11 cellular contexts compared by ENCODE assay signal in genomic region chr9:111622626-111623025, GRCh38. TPM values are rescaled to one million over a fixed set of nuclear protein-coding genes. Genes with fewer than 3 reads are reported as not detected.
DNase-seq lines count a peak whose midpoint lies in the region; ATAC-seq and TF ChIP-seq lines count a peak whose summit lies in the region.
"Had no signal": no experiment of that assay in that cellular context is flagged by ENCODE, and none has a peak within 500 bp of the region (broad histone marks: within the 10 kb centered on the region; RNA-seq: fewer than 3 reads in every experiment).

No MANE protein-coding gene starts in this region.

- no peaks in the 10 kb centered on the region for H3K27me3 ChIP-seq in psoas muscle (ENCODE audit: insufficient read depth in 3 of 3, low read length in 2 of 3)

- H3K36me3 ChIP-seq in psoas muscle (ENCODE audit: insufficient read depth in 1 of 2, low read depth in 1 of 2), result no peaks in the 10 kb centered on the region

- no peak overlapping the region for H3K27ac ChIP-seq in psoas muscle
- H3K27ac ChIP-seq: KMS-11 had no signal

- DNase-seq in Daoy (ENCODE audit: low read depth) (peak; percentile 75), NCI-H460 (ENCODE audit: extremely low read depth, low read depth) (peak; percentile 78), fibroblast of mammary gland (ENCODE audit: low read depth) (peak; percentile 90), psoas muscle (peak; percentile 49), NCI-H82 (lab: John Stamatoyannopoulos, UW) (no peak), NCI-H748 treated with DMSO at 0.1 percent for 48 hours (lab: John Stamatoyannopoulos, UW) (no peak)
- no peak for DNase-seq in activated CD8-positive, alpha-beta memory T cell treated with anti-CD3 and anti-CD28 coated beads, Interleukin-2, amount 50 U/mL, for 4 hours
- no peak for DNase-seq in naive thymus-derived CD8-positive, alpha-beta T cell
- DNase-seq: GF-D8 had no signal

- H3K4me1 ChIP-seq in psoas muscle, result no peaks in the 10 kb centered on the region

- no peak overlapping the region for H3K4me3 Mint-ChIP-seq in naive thymus-derived CD8-positive, alpha-beta T cell

- H3K4me3 ChIP-seq in fibroblast of mammary gland (ENCODE audit: control insufficient read depth, low read depth, low read length), result no peak overlapping the region
- H3K4me3 ChIP-seq in psoas muscle, result no peak overlapping the region
- H3K4me3 ChIP-seq: smooth muscle cell had no signal

- intact Hi-C loops in psoas muscle (cut with DNase I), result no loop called here

- H3K36me3 Mint-ChIP-seq in naive thymus-derived CD8-positive, alpha-beta T cell, result no peaks in the 10 kb centered on the region

- 36 to 66% (median 47%) methylated on average over 3 of the region's 3 CpGs for WGBS in psoas muscle, 3 donors

- H3K9me3 Mint-ChIP-seq in naive thymus-derived CD8-positive, alpha-beta T cell, result no peaks in the 10 kb centered on the region

- no peaks in the 10 kb centered on the region for H3K9me3 ChIP-seq in psoas muscle

- POLR2A ChIA-PET in naive thymus-derived CD8-positive, alpha-beta T cell (lab: Charles Lee), result no interaction called here

- H3K27me3 Mint-ChIP-seq in naive thymus-derived CD8-positive, alpha-beta T cell, result peaks cover 5 to 16% (median 12%) of the 10 kb centered on the region in 5 donors

- TF ChIP-seq CTCF in fibroblast of mammary gland (conservative IDR thresholded peaks at IDR 0.05; ENCODE audit: control insufficient read depth, insufficient read depth, low read depth, low read length) (no peak), psoas muscle (IDR thresholded peaks at IDR 0.05) (no peak)

- H3K4me1 Mint-ChIP-seq in naive thymus-derived CD8-positive, alpha-beta T cell, result no peaks in the 10 kb centered on the region

- H3K27ac Mint-ChIP-seq in naive thymus-derived CD8-positive, alpha-beta T cell, result no peak overlapping the region

- ATAC-seq in psoas muscle, result peak; percentile 71 to 80 (median 76)
- ATAC-seq in naive thymus-derived CD8-positive, alpha-beta T cell, result no peak

RNA-seq across cellular contexts. Expression of gene DNAJC25, which starts 8.5 kb away (rescaled TPM):
- total RNA-seq in Daoy (2014; rRNA removed; shearing (Covaris generic)), result 19.5 and 22.5 TPM in 2 replicates
- total RNA-seq in NCI-H460 (2014; rRNA removed; shearing (Covaris generic)), result 10.5 and 12.0 TPM in 2 replicates
- 13.2 and 16.9 TPM in 2 replicates for polyA plus RNA-seq in NCI-H460 (2014; cell fraction: nucleus; rRNA removed)
- 1 to 10 TPM; 1.9 to 5.6 (median 4.5) TPM for total RNA-seq in psoas muscle
- 10 to 100 TPM in 2 of 3 donors, 1 to 10 TPM in 1; 7.4 to 20.1 (median 19.9) TPM for polyA plus RNA-seq in psoas muscle
- total RNA-seq in naive thymus-derived CD8-positive, alpha-beta T cell, result 1 to 10 TPM; 3.4 TPM
- 1 to 10 TPM; 1.1 to 2.4 (median 1.7) TPM for polyA plus RNA-seq in naive thymus-derived CD8-positive, alpha-beta T cell

RNA-seq across cellular contexts. Expression of gene PTGR1, which starts 23.2 kb away (rescaled TPM):
- 166 and 176 TPM in 2 replicates for total RNA-seq in Daoy (2014; rRNA removed; shearing (Covaris generic))
- total RNA-seq in NCI-H460 (2014; rRNA removed; shearing (Covaris generic)), result 328 and 351 TPM in 2 replicates
- polyA plus RNA-seq in NCI-H460 (2014; cell fraction: nucleus; rRNA removed), result 264 and 477 TPM in 2 replicates
- 10 to 100 TPM in 3 of 4 donors, 1 to 10 TPM in 1; 8.6 to 32.2 (median 15.5) TPM for total RNA-seq in psoas muscle
- 10 to 100 TPM in 2 of 3 donors, 1 to 10 TPM in 1; 8.0 to 22.5 (median 22.5) TPM for polyA plus RNA-seq in psoas muscle
- not detected for total RNA-seq in naive thymus-derived CD8-positive, alpha-beta T cell
- not detected for polyA plus RNA-seq in naive thymus-derived CD8-positive, alpha-beta T cell

RNA-seq across cellular contexts. Expression of gene GNG10, which starts 38.8 kb away (rescaled TPM):
- total RNA-seq in Daoy (2014; rRNA removed; shearing (Covaris generic)), result 140 and 158 TPM in 2 replicates
- total RNA-seq in NCI-H460 (2014; rRNA removed; shearing (Covaris generic)), result 114 and 122 TPM in 2 replicates
- 61.5 and 81.5 TPM in 2 replicates for polyA plus RNA-seq in NCI-H460 (2014; cell fraction: nucleus; rRNA removed)
- 10 to 100 TPM; 12.0 to 22.3 (median 16.4) TPM for total RNA-seq in psoas muscle
- 10 to 100 TPM; 13.7 to 17.3 (median 14.9) TPM for polyA plus RNA-seq in psoas muscle
- total RNA-seq in naive thymus-derived CD8-positive, alpha-beta T cell, result 10 to 100 TPM; 10.8 to 12.7 TPM
- polyA plus RNA-seq in naive thymus-derived CD8-positive, alpha-beta T cell, result 10 to 100 TPM; 20.9 to 26.4 (median 22.7) TPM

Comparison
In these comparisons a context has a peak if more than half of its experiments do, and no peak if none do; other contexts are left out.
1. DNase-seq: peak in Daoy (single experiment), NCI-H460 (single experiment), fibroblast of mammary gland (single experiment) and psoas muscle (2 of 2); none in activated CD8-positive, alpha-beta memory T cell treated with anti-CD3 and anti-CD28 coated beads, Interleukin-2, amount 50 U/mL, for 4 hours (single experiment), NCI-H82 (single experiment), naive thymus-derived CD8-positive, alpha-beta T cell (0 of 10) and NCI-H748 treated with DMSO at 0.1 percent for 48 hours (single experiment).
2. ATAC-seq: peak in psoas muscle (4 of 4); none in naive thymus-derived CD8-positive, alpha-beta T cell (0 of 2).
3. RNA of gene PTGR1, which starts 23.2 kb away (total RNA-seq): 328 to 351 TPM in NCI-H460, 166 to 176 TPM in Daoy and 8.6 to 32.2 TPM in psoas muscle; not detected in naive thymus-derived CD8-positive, alpha-beta T cell; every median in the first group is over 4 times any median in the second.